Comparison of ENCODE assay signal across 8 cellular contexts in genomic region chr12:79688376-79689040, GRCh38. TPM values are rescaled to one million over a fixed set of nuclear protein-coding genes. Genes with fewer than 3 reads are reported as not detected.
DNase-seq lines count a peak whose midpoint lies in the region; ATAC-seq and TF ChIP-seq lines count a peak whose summit lies in the region.

No MANE protein-coding gene starts in this region.

- TF ChIP-seq POLR2A in gastroesophageal sphincter (IDR thresholded peaks at IDR 0.05) = no peak

- H3K9me3 ChIP-seq in cardiac muscle cell (ENCODE audit: low read depth) = no peaks in the 10 kb centered on the region
- H3K9me3 ChIP-seq in RWPE2 (ENCODE audit: severe bottlenecking) = no peaks in the 10 kb centered on the region
- no peaks in the 10 kb centered on the region for H3K9me3 ChIP-seq in gastroesophageal sphincter

- DNase-seq in cardiac muscle cell (ENCODE audit: low read depth in 1 of 2, low spot score in 1 of 2) (no peak), Right ventricle myocardium inferior (ENCODE audit: missing footprints) (no peak), RWPE2 (ENCODE audit: low spot score) (no peak)
- no peak for DNase-seq in stimulated activated naive CD8-positive, alpha-beta T cell treated with anti-CD3 and anti-CD28 coated beads, Interleukin-15, amount 100 ng/mL, for 72 hours
- DNase-seq in activated CD4-positive, alpha-beta T cell treated with anti-CD3 and anti-CD28 coated beads for 4 hours = no peak

- peak overlapping the region; percentile 94 for H3K4me3 ChIP-seq in cardiac muscle cell
- peak overlapping the region; percentile 94 for H3K4me3 ChIP-seq in RWPE2 (ENCODE audit: severe bottlenecking)
- H3K4me3 ChIP-seq in gastroesophageal sphincter = peak overlapping the region; percentile 61 to 98

- H3K27me3 ChIP-seq in cardiac muscle cell = no peaks in the 10 kb centered on the region
- no peaks in the 10 kb centered on the region for H3K27me3 ChIP-seq in RWPE2 (ENCODE audit: insufficient read depth, poor library complexity, severe bottlenecking)
- no peaks in the 10 kb centered on the region for H3K27me3 ChIP-seq in gastroesophageal sphincter

- TF ChIP-seq EP300 in gastroesophageal sphincter (IDR thresholded peaks at IDR 0.05) = no peak

- H3K27ac ChIP-seq in cardiac muscle cell (peak overlapping the region; percentile 87), RWPE2 (ENCODE audit: poor library complexity, severe bottlenecking) (peak overlapping the region; percentile 97), gastroesophageal sphincter (peak overlapping the region in 3 of 4 donors; percentile 93 to 94 (median 94))

- H3K4me1 ChIP-seq in cardiac muscle cell (ENCODE audit: low read depth) = peaks cover 22% of the 10 kb centered on the region
- peaks cover 38% of the 10 kb centered on the region for H3K4me1 ChIP-seq in RWPE2 (ENCODE audit: insufficient read depth, poor library complexity, severe bottlenecking)
- peaks cover 0 to 71% (median 5%) of the 10 kb centered on the region in 3 donors for H3K4me1 ChIP-seq in gastroesophageal sphincter

- 30 to 31% methylated on average over 5 to 6 of the region's 6 CpGs for WGBS in gastroesophageal sphincter (ENCODE audit: low coverage in 1 of 2), 2 donors

- no peaks in the 10 kb centered on the region for H3K9me3 Mint-ChIP-seq in stimulated activated naive CD8-positive, alpha-beta T cell treated with anti-CD3 and anti-CD28 coated beads, Interleukin-15, amount 100 ng/mL, for 72 hours

- H3K36me3 ChIP-seq in cardiac muscle cell (no peaks in the 10 kb centered on the region), RWPE2 (ENCODE audit: low read depth) (peaks cover 16% of the 10 kb centered on the region), gastroesophageal sphincter (no peaks in the 10 kb centered on the region)

- peaks cover 46% of the 10 kb centered on the region for H3K27me3 Mint-ChIP-seq in stimulated activated naive CD8-positive, alpha-beta T cell treated with anti-CD3 and anti-CD28 coated beads, Interleukin-15, amount 100 ng/mL, for 72 hours

- ATAC-seq in Right ventricle myocardium inferior (no peak), RWPE2 (ENCODE audit: low read depth) (no peak), gastroesophageal sphincter (no peak), HG02763 (IDR thresholded peaks at IDR 0.05; ENCODE audit: unreplicated experiment) (no peak), GM18519 (IDR thresholded peaks at IDR 0.05; ENCODE audit: low FRiP score, unreplicated experiment) (no peak)
- ATAC-seq in stimulated activated naive CD8-positive, alpha-beta T cell treated with anti-CD3 and anti-CD28 coated beads, Interleukin-15, amount 100 ng/mL, for 72 hours = no peak

- H3K4me3 Mint-ChIP-seq in stimulated activated naive CD8-positive, alpha-beta T cell treated with anti-CD3 and anti-CD28 coated beads, Interleukin-15, amount 100 ng/mL, for 72 hours = peak overlapping the region; percentile 68 to 75

- TF ChIP-seq CTCF in cardiac muscle cell (IDR thresholded peaks at IDR 0.05; ENCODE audit: low read depth, low read length) = no peak
- no peak for TF ChIP-seq CTCF in RWPE2 (IDR thresholded peaks at IDR 0.05; ENCODE audit: poor library complexity, severe bottlenecking)
- no peak for TF ChIP-seq CTCF in gastroesophageal sphincter (IDR thresholded peaks at IDR 0.05)

- H3K27ac Mint-ChIP-seq in stimulated activated naive CD8-positive, alpha-beta T cell treated with anti-CD3 and anti-CD28 coated beads, Interleukin-15, amount 100 ng/mL, for 72 hours = no peak overlapping the region

- intact Hi-C loops in Right ventricle myocardium inferior (cut with DNase I) = no loop called here

- peaks cover 6% of the 10 kb centered on the region for H3K4me1 Mint-ChIP-seq in stimulated activated naive CD8-positive, alpha-beta T cell treated with anti-CD3 and anti-CD28 coated beads, Interleukin-15, amount 100 ng/mL, for 72 hours

RNA-seq across cellular contexts. Expression of gene PAWR, which starts 2.3 kb away (rescaled TPM):
- total RNA-seq in cardiac muscle cell (79.8 and 94.0 TPM in 2 replicates), Right ventricle myocardium inferior (11.8 TPM), gastroesophageal sphincter (10 to 100 TPM; 45.1 to 92.1 (median 59.5) TPM)
- polyA plus RNA-seq in cardiac muscle cell = 58.1 and 113 TPM in 2 replicates
